25 cellular contexts compared by ENCODE assay signal in the genomic region with DNA sequence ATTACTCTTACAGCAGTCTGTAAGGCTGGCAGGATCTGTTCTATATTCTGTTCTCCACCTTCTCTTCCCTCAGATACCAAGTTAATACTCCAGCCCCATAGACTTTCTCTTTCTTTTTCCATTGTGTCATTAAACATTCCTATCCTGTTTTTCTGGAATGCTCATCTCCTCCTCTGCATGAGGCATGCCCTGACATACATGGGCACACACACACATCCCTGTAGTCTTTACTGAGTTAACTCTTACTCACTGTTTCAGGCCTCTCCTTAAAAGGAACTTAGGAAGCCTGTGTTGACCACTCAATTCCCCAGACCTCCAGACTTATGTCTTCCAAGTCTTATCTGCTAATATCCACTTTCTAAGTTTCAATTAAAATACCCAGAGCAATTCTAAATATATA.
DNase-seq lines count a peak whose midpoint lies in the region; ATAC-seq, FAIRE-seq and TF ChIP-seq lines count a peak whose summit lies in the region.
"Had no signal": no experiment of that assay in that cellular context is flagged by ENCODE, and none has a peak within 500 bp of the region (broad histone marks: within the 10 kb centered on the region; RNA-seq: fewer than 3 reads in every experiment).

No MANE protein-coding gene starts in this region.

- H3K56ac ChIP-seq in H9 (ENCODE audit: insufficient read length, low read depth, low read length), result no peak overlapping the region

- H3K23ac ChIP-seq in H9 (ENCODE audit: insufficient read length, low read depth, low read length), result no peak overlapping the region

- H4K91ac ChIP-seq in H9 (ENCODE audit: insufficient read length, low read depth, low read length), result no peak overlapping the region

- H3K18ac ChIP-seq in H9 (ENCODE audit: insufficient read length, low read depth, low read length), result no peak overlapping the region

- FAIRE-seq in bronchial epithelial cell (lab: Jason Lieb, UNC) (no peak), keratinocyte (lab: Jason Lieb, UNC) (peak; percentile 73)
- FAIRE-seq: GM12891 had no signal

- no peak overlapping the region for H2AK5ac ChIP-seq in H9 (ENCODE audit: insufficient read length, low read length)

- H3K9ac ChIP-seq in keratinocyte (ENCODE audit: control insufficient read depth, extremely low read depth, insufficient read depth, low read length) (no peak overlapping the region), H9 (ENCODE audit: extremely low read depth, insufficient read length, low read length) (no peak overlapping the region)

- no peak overlapping the region for H4K8ac ChIP-seq in H9 (replicated peaks; ENCODE audit: insufficient read length, low read depth, low read length)

- no peaks in the 10 kb centered on the region for H3K36me3 ChIP-seq in bronchial epithelial cell (ENCODE audit: control insufficient read depth, insufficient read depth, low read length)
- no peaks in the 10 kb centered on the region for H3K36me3 ChIP-seq in keratinocyte (ENCODE audit: control insufficient read depth in 2 of 2, extremely low read depth in 1 of 2, insufficient read depth in 2 of 2, low read length in 2 of 2)
- H3K36me3 ChIP-seq: gastrocnemius medialis, thoracic aorta, vagina had no signal

- no peak overlapping the region for H2BK120ac ChIP-seq in H9 (ENCODE audit: low read depth, low read length, poor library complexity, severe bottlenecking)

- dilution Hi-C loops in keratinocyte (cut with MboI; ENCODE audit: extremely low pct_ligation_motif_present, low sequenced_read_pairs), result no loop called here

- no peaks in the 10 kb centered on the region for H3K27me3 ChIP-seq in bronchial epithelial cell (ENCODE audit: control insufficient read depth, insufficient read depth, low read length)
- H3K27me3 ChIP-seq in keratinocyte (ENCODE audit: control insufficient read depth, extremely low read depth, insufficient read depth, low read length), result no peaks in the 10 kb centered on the region
- H3K27me3 ChIP-seq in H9 (ENCODE audit: insufficient read depth, low read length), result no peaks in the 10 kb centered on the region
- H3K27me3 ChIP-seq: gastrocnemius medialis, vagina had no signal

- H3K4me2 ChIP-seq in keratinocyte (ENCODE audit: control insufficient read depth, extremely low read depth, insufficient read depth, low read depth, low read length) (peak overlapping the region; percentile 42), H9 (ENCODE audit: insufficient read depth, insufficient read length, low read length) (no peak overlapping the region)
- H3K4me2 ChIP-seq: smooth muscle cell had no signal

- no peaks in the 10 kb centered on the region for H3K9me3 ChIP-seq in keratinocyte (ENCODE audit: control insufficient read depth, low read depth, low read length)
- no peaks in the 10 kb centered on the region for H3K9me3 ChIP-seq in H9 (ENCODE audit: control insufficient read depth, low read depth, low read length)
- H3K9me3 ChIP-seq: gastrocnemius medialis, thoracic aorta, vagina had no signal

- H3K27ac Mint-ChIP-seq in H9, result no peak overlapping the region
- H3K27ac Mint-ChIP-seq: activated CD4-positive, alpha-beta memory T cell treated with anti-CD3 and anti-CD28 coated beads, Interleukin-2, amount 10 ng/mL, durations not matched to agents 7 days and 5 days; CD4-positive, CD25-positive, alpha-beta regulatory T cell; dendritic cell treated with granulocyte-macrophage colony-stimulating factor and Interleukin-4, amounts not matched to agents 40 ng/mL and 50 ng/mL, for 4 days had no signal

- DNase-seq in AG10803 (ENCODE audit: low read depth) (peak; percentile 41), LHCN-M2 (ENCODE audit: low read depth) (peak; percentile 31), bronchial epithelial cell (ENCODE audit: low read depth) (peak; percentile 91), keratinocyte (ENCODE audit: low read depth, low spot score) (peak; percentile 45), HK-2 (ENCODE audit: unreplicated experiment) (no peak), H9 (no peak)
- DNase-seq: activated CD4-positive, alpha-beta memory T cell treated with anti-CD3 and anti-CD28 coated beads, Interleukin-2, amount 10 ng/mL, durations not matched to agents 7 days and 5 days; activated effector memory CD4-positive, alpha-beta T cell treated with Interleukin-2 at 50 U/mL for 16 hours; caudate nucleus; CD4-positive, CD25-positive, alpha-beta regulatory T cell; DMS 273 treated with DMSO at 0.1 percent for 48 hours; gastrocnemius medialis; NCI-H1417 treated with DMSO at 0.1 percent for 48 hours; NCI-H526; nucleus accumbens; stimulated activated CD4-positive, alpha-beta T cell treated with anti-CD3 and anti-CD28 coated beads, Interleukin-4, amount 100 ng/mL, for 1 hour; stimulated activated naive CD4-positive, alpha-beta T cell; SW 1271 had no signal

- H3K27ac ChIP-seq in keratinocyte (ENCODE audit: control insufficient read depth, insufficient read depth, low read length) (no peak overlapping the region), H9 (ENCODE audit: insufficient read length, low read depth, low read length) (no peak overlapping the region)
- H3K27ac ChIP-seq: gastrocnemius medialis, thoracic aorta, vagina had no signal

- H3K4me3 ChIP-seq in AG10803 (ENCODE audit: low read length) (no peak overlapping the region), bronchial epithelial cell (ENCODE audit: low read depth, low read length) (no peak overlapping the region), keratinocyte (ENCODE audit: control insufficient read depth in 2 of 3, extremely low read depth in 1 of 3, insufficient read depth in 2 of 3, low read depth in 1 of 3, low read length in 3 of 3) (no peak overlapping the region)
- H3K4me3 ChIP-seq: gastrocnemius medialis, smooth muscle cell, thoracic aorta, vagina had no signal

- H3K9me3 Mint-ChIP-seq in H9, result no peaks in the 10 kb centered on the region
- H3K9me3 Mint-ChIP-seq: dendritic cell treated with granulocyte-macrophage colony-stimulating factor and Interleukin-4, amounts not matched to agents 40 ng/mL and 50 ng/mL, for 4 days had no signal

- H3K4ac ChIP-seq in H9 (ENCODE audit: low read depth, low read length), result no peak overlapping the region

- no peaks in the 10 kb centered on the region for H3K27me3 Mint-ChIP-seq in H9 (ENCODE audit: low read depth)
- H3K27me3 Mint-ChIP-seq: activated CD4-positive, alpha-beta memory T cell treated with anti-CD3 and anti-CD28 coated beads, Interleukin-2, amount 10 ng/mL, durations not matched to agents 7 days and 5 days; CD4-positive, CD25-positive, alpha-beta regulatory T cell; dendritic cell treated with granulocyte-macrophage colony-stimulating factor and Interleukin-4, amounts not matched to agents 40 ng/mL and 50 ng/mL, for 4 days had no signal

- H4K5ac ChIP-seq in H9 (ENCODE audit: insufficient read length, low read depth, low read length), result no peak overlapping the region

- H3K4me3 Mint-ChIP-seq in H9, result no peak overlapping the region
- H3K4me3 Mint-ChIP-seq: activated CD4-positive, alpha-beta memory T cell treated with anti-CD3 and anti-CD28 coated beads, Interleukin-2, amount 10 ng/mL, durations not matched to agents 7 days and 5 days; CD4-positive, CD25-positive, alpha-beta regulatory T cell; dendritic cell treated with granulocyte-macrophage colony-stimulating factor and Interleukin-4, amounts not matched to agents 40 ng/mL and 50 ng/mL, for 4 days had no signal

- H2BK12ac ChIP-seq in H9 (ENCODE audit: insufficient read length, low read depth, low read length), result no peak overlapping the region

- H3K79me1 ChIP-seq in H9 (ENCODE audit: insufficient read depth, low read depth, low read length, poor library complexity, severe bottlenecking), result no peaks in the 10 kb centered on the region

- no peak overlapping the region for H3T11ph ChIP-seq in H9 (ENCODE audit: low read length)

- H2AFZ ChIP-seq in keratinocyte (ENCODE audit: control insufficient read depth, low read length) (peak overlapping the region; percentile 57), H9 (ENCODE audit: low read length) (no peak overlapping the region)

- H3K4me1 Mint-ChIP-seq in H9, result peaks cover 7 to 14% of the 10 kb centered on the region in 2 experiments
- H3K4me1 Mint-ChIP-seq: activated CD4-positive, alpha-beta memory T cell treated with anti-CD3 and anti-CD28 coated beads, Interleukin-2, amount 10 ng/mL, durations not matched to agents 7 days and 5 days; CD4-positive, CD25-positive, alpha-beta regulatory T cell had no signal

- ATAC-seq in GM18517 (IDR thresholded peaks at IDR 0.05; ENCODE audit: unreplicated experiment) (no peak), HG03432 (IDR thresholded peaks at IDR 0.05; ENCODE audit: unreplicated experiment) (no peak)
- ATAC-seq: gastrocnemius medialis had no signal

- H2BK5ac ChIP-seq in H9 (ENCODE audit: insufficient read length, low read length), result no peak overlapping the region

- H3K14ac ChIP-seq in H9 (ENCODE audit: insufficient read depth, low read length), result no peak overlapping the region

- H3K4me1 ChIP-seq in keratinocyte (ENCODE audit: control insufficient read depth, extremely low read depth, insufficient read depth, low read length) (peaks cover 8% of the 10 kb centered on the region), H9 (ENCODE audit: insufficient read depth, low read length) (no peaks in the 10 kb centered on the region)
- H3K4me1 ChIP-seq: gastrocnemius medialis, vagina had no signal

- no peaks in the 10 kb centered on the region for H4K20me1 ChIP-seq in keratinocyte (ENCODE audit: control insufficient read depth, extremely low read depth, insufficient read depth, low read length)
- H4K20me1 ChIP-seq in H9 (ENCODE audit: control insufficient read depth, insufficient read depth, insufficient read length), result no peaks in the 10 kb centered on the region

- no peaks in the 10 kb centered on the region for H3K36me3 Mint-ChIP-seq in H9 (ENCODE audit: insufficient read depth in 1 of 3, low read depth in 3 of 3)
- H3K36me3 Mint-ChIP-seq: CD4-positive, CD25-positive, alpha-beta regulatory T cell had no signal

- no peak for TF ChIP-seq CTCF in AG10803 (conservative IDR thresholded peaks at IDR 0.05; ENCODE audit: low read length)
- no peak for TF ChIP-seq CTCF in bronchial epithelial cell (IDR thresholded peaks at IDR 0.05; ENCODE audit: insufficient read depth, low read length, severe bottlenecking)
- no peak for TF ChIP-seq CTCF in keratinocyte (optimal IDR thresholded peaks at IDR 0.05 in 1 of 3, IDR thresholded peaks at IDR 0.05 in 1 of 3, conservative IDR thresholded peaks at IDR 0.05 in 1 of 3; ENCODE audit: extremely low read depth in 1 of 3, insufficient read depth in 2 of 3, low read length in 3 of 3)
- no peak for TF ChIP-seq CTCF in H9 (conservative IDR thresholded peaks at IDR 0.05)

- H3K9me1 ChIP-seq in keratinocyte (ENCODE audit: control insufficient read depth, extremely low read depth, insufficient read depth, low read length), result no peaks in the 10 kb centered on the region

- H3K79me2 ChIP-seq in keratinocyte (ENCODE audit: control insufficient read depth, insufficient read depth, low read length) (no peaks in the 10 kb centered on the region), H9 (ENCODE audit: insufficient read depth, low read length) (no peaks in the 10 kb centered on the region)

- no peak overlapping the region for H2BK20ac ChIP-seq in H9 (ENCODE audit: low read depth, low read length, poor library complexity, severe bottlenecking)

- H2BK15ac ChIP-seq in H9 (ENCODE audit: low read depth, low read length), result no peak overlapping the region

- H3K23me2 ChIP-seq in H9 (ENCODE audit: insufficient read length, low read depth, low read length, poor library complexity, severe bottlenecking), result no peaks in the 10 kb centered on the region

Comparison
In these comparisons a context has a peak if more than half of its experiments do, and no peak if none do; other contexts are left out.
1. DNase-seq: peak in AG10803 (single experiment), LHCN-M2 (single experiment), bronchial epithelial cell (single experiment) and keratinocyte (single experiment); none in HK-2 (single experiment) and H9 (single experiment).